Comparison of ENCODE assay signal across 1 cellular context in the genomic region with DNA sequence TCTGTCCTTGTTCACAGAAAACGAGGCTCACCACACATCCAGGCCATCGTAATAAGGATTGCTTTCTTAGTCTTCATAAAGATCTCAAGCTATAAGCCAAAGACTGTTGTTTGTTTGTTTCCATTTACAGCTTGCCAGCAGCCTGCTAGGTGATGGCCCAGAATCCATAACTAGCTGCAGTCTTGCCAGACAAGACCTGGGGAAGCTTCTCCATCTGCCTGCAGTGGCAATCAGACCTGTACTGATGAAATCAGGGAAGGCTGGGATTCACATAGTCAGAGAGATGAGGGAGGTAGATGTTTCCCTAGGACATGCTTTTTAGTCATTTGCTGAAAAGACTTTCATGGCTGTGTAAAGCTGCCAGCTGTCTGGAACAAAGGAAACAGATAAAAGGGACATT.
TF ChIP-seq lines count a peak whose summit lies in the region.

No MANE protein-coding gene starts in this region.

TF ChIP-seq in GM23338, 12 proteins besides CTCF, POLR2A, EP300 and RAD21 (continued from another document):
- TF ChIP-seq, protein P1, sequence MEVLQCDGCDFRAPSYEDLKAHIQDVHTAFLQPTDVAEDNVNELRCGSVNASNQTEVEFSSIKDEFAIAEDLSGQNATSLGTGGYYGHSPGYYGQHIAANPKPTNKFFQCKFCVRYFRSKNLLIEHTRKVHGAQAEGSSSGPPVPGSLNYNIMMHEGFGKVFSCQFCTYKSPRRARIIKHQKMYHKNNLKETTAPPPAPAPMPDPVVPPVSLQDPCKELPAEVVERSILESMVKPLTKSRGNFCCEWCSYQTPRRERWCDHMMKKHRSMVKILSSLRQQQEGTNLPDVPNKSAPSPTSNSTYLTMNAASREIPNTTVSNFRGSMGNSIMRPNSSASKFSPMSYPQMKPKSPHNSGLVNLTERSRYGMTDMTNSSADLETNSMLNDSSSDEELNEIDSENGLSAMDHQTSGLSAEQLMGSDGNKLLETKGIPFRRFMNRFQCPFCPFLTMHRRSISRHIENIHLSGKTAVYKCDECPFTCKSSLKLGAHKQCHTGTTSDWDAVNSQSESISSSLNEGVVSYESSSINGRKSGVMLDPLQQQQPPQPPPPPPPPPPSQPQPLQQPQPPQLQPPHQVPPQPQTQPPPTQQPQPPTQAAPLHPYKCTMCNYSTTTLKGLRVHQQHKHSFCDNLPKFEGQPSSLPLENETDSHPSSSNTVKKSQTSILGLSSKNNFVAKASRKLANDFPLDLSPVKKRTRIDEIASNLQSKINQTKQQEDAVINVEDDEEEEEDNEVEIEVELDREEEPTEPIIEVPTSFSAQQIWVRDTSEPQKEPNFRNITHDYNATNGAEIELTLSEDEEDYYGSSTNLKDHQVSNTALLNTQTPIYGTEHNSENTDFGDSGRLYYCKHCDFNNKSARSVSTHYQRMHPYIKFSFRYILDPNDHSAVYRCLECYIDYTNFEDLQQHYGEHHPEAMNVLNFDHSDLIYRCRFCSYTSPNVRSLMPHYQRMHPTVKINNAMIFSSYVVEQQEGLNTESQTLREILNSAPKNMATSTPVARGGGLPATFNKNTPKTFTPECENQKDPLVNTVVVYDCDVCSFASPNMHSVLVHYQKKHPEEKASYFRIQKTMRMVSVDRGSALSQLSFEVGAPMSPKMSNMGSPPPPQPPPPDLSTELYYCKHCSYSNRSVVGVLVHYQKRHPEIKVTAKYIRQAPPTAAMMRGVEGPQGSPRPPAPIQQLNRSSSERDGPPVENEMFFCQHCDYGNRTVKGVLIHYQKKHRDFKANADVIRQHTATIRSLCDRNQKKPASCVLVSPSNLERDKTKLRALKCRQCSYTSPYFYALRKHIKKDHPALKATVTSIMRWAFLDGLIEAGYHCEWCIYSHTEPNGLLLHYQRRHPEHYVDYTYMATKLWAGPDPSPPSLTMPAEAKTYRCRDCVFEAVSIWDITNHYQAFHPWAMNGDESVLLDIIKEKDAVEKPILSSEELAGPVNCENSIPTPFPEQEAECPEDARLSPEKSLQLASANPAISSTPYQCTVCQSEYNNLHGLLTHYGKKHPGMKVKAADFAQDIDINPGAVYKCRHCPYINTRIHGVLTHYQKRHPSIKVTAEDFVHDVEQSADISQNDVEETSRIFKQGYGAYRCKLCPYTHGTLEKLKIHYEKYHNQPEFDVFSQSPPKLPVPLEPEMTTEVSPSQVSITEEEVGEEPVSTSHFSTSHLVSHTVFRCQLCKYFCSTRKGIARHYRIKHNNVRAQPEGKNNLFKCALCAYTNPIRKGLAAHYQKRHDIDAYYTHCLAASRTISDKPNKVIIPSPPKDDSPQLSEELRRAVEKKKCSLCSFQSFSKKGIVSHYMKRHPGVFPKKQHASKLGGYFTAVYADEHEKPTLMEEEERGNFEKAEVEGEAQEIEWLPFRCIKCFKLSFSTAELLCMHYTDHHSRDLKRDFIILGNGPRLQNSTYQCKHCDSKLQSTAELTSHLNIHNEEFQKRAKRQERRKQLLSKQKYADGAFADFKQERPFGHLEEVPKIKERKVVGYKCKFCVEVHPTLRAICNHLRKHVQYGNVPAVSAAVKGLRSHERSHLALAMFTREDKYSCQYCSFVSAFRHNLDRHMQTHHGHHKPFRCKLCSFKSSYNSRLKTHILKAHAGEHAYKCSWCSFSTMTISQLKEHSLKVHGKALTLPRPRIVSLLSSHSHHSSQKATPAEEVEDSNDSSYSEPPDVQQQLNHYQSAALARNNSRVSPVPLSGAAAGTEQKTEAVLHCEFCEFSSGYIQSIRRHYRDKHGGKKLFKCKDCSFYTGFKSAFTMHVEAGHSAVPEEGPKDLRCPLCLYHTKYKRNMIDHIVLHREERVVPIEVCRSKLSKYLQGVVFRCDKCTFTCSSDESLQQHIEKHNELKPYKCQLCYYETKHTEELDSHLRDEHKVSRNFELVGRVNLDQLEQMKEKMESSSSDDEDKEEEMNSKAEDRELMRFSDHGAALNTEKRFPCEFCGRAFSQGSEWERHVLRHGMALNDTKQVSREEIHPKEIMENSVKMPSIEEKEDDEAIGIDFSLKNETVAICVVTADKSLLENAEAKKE (CRISPR knock-in tag; IDR thresholded peaks at IDR 0.05) = no peak
- TF ChIP-seq NANOG (IDR thresholded peaks at IDR 0.05; ENCODE audit: borderline replicate concordance) (no peak), STAT1 (IDR thresholded peaks at IDR 0.05; ENCODE audit: unreplicated experiment) (no peak)
- TF ChIP-seq, protein P2, sequence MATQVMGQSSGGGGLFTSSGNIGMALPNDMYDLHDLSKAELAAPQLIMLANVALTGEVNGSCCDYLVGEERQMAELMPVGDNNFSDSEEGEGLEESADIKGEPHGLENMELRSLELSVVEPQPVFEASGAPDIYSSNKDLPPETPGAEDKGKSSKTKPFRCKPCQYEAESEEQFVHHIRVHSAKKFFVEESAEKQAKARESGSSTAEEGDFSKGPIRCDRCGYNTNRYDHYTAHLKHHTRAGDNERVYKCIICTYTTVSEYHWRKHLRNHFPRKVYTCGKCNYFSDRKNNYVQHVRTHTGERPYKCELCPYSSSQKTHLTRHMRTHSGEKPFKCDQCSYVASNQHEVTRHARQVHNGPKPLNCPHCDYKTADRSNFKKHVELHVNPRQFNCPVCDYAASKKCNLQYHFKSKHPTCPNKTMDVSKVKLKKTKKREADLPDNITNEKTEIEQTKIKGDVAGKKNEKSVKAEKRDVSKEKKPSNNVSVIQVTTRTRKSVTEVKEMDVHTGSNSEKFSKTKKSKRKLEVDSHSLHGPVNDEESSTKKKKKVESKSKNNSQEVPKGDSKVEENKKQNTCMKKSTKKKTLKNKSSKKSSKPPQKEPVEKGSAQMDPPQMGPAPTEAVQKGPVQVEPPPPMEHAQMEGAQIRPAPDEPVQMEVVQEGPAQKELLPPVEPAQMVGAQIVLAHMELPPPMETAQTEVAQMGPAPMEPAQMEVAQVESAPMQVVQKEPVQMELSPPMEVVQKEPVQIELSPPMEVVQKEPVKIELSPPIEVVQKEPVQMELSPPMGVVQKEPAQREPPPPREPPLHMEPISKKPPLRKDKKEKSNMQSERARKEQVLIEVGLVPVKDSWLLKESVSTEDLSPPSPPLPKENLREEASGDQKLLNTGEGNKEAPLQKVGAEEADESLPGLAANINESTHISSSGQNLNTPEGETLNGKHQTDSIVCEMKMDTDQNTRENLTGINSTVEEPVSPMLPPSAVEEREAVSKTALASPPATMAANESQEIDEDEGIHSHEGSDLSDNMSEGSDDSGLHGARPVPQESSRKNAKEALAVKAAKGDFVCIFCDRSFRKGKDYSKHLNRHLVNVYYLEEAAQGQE (IDR thresholded peaks at IDR 0.05; ENCODE audit: unreplicated experiment) = no peak
- TF ChIP-seq, protein P3, sequence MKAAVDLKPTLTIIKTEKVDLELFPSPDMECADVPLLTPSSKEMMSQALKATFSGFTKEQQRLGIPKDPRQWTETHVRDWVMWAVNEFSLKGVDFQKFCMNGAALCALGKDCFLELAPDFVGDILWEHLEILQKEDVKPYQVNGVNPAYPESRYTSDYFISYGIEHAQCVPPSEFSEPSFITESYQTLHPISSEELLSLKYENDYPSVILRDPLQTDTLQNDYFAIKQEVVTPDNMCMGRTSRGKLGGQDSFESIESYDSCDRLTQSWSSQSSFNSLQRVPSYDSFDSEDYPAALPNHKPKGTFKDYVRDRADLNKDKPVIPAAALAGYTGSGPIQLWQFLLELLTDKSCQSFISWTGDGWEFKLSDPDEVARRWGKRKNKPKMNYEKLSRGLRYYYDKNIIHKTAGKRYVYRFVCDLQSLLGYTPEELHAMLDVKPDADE (IDR thresholded peaks at IDR 0.05) = no peak
TF ChIP-seq in GM23338: peak in this region for 0.
